ENCODE assay signal across 9 cellular contexts in genomic region chr10:78035437-78035836, GRCh38. TPM values are rescaled to one million over a fixed set of nuclear protein-coding genes. Genes with fewer than 3 reads are reported as not detected.
DNase-seq lines count a peak whose midpoint lies in the region; ATAC-seq, FAIRE-seq and TF ChIP-seq lines count a peak whose summit lies in the region.
"Had no signal": no experiment of that assay in that cellular context is flagged by ENCODE, and none has a peak within 500 bp of the region (broad histone marks: within the 10 kb centered on the region; RNA-seq: fewer than 3 reads in every experiment).

No MANE protein-coding gene starts in this region.

- H3K9ac ChIP-seq in HUES64 (ENCODE audit: low read depth, low read length) (peak overlapping the region; percentile 94), astrocyte (ENCODE audit: low read length) (peak overlapping the region; percentile 98), muscle layer of colon (ENCODE audit: low read length) (peak overlapping the region; percentile 15)

- intact Hi-C loops in prostate gland (cut with DNase I): no loop called here

- H3K4me3 Mint-ChIP-seq in astrocyte (ENCODE audit: unreplicated experiment): peak overlapping the region; percentile 89

- H3K9me3 ChIP-seq in HUES64 (ENCODE audit: insufficient read depth, low read depth, low read length) (no peaks in the 10 kb centered on the region), astrocyte (ENCODE audit: insufficient read depth, low read depth, low read length) (no peaks in the 10 kb centered on the region), muscle layer of colon (ENCODE audit: low read length) (no peaks in the 10 kb centered on the region), prostate gland (no peaks in the 10 kb centered on the region)

- DNase-seq in astrocyte (ENCODE audit: low read depth) (no peak), prostate gland (ENCODE audit: low spot score) (no peak), GF-D8 (lab: John Stamatoyannopoulos, UW) (no peak)
- DNase-seq: NCI-H2081 had no signal

- peaks cover 19% of the 10 kb centered on the region for H3K36me3 Mint-ChIP-seq in astrocyte (ENCODE audit: low read depth, unreplicated experiment)

- no peak for TF ChIP-seq CTCF in C4-2B (conservative IDR thresholded peaks at IDR 0.05)
- TF ChIP-seq CTCF in astrocyte (IDR thresholded peaks at IDR 0.05; ENCODE audit: insufficient read depth, low read depth, low read length): no peak
- no peak for TF ChIP-seq CTCF in prostate gland (IDR thresholded peaks at IDR 0.05)

- H2AFZ ChIP-seq in astrocyte (ENCODE audit: low read depth, low read length): no peak overlapping the region

- H3K27ac Mint-ChIP-seq in astrocyte (ENCODE audit: unreplicated experiment): peak overlapping the region; percentile 10

- H3K27me3 ChIP-seq in HUES64 (ENCODE audit: insufficient read depth, low read length) (no peaks in the 10 kb centered on the region), astrocyte (ENCODE audit: insufficient read depth, low read length) (no peaks in the 10 kb centered on the region), muscle layer of colon (ENCODE audit: control insufficient read depth in 1 of 2, insufficient read depth in 2 of 2, low read length in 2 of 2) (no peaks in the 10 kb centered on the region), prostate gland (replicated peaks; ENCODE audit: insufficient read depth) (no peaks in the 10 kb centered on the region)

- whole genome bisulfite sequencing in HUES64: 86% methylated on average over 5 of the region's 5 CpGs
- WGBS in prostate gland: 79% methylated on average over 5 of the region's 5 CpGs

- H3K27me3 Mint-ChIP-seq in astrocyte (ENCODE audit: low read depth, unreplicated experiment): no peaks in the 10 kb centered on the region

- ATAC-seq in GM18870 (IDR thresholded peaks at IDR 0.05; ENCODE audit: unreplicated experiment) (no peak), GM18858 (IDR thresholded peaks at IDR 0.05; ENCODE audit: unreplicated experiment) (no peak)

- H3K4me2 ChIP-seq in astrocyte (ENCODE audit: low read length): peak overlapping the region; percentile 94

- H3K27ac ChIP-seq in C4-2B (peak overlapping the region; percentile 18; the same call in 1 of the 2 replicates), HUES64 (ENCODE audit: low read depth, low read length) (peak overlapping the region; percentile 55; the same call in 1 of the 2 replicates), astrocyte (ENCODE audit: low read depth, low read length) (no peak overlapping the region), muscle layer of colon (ENCODE audit: low read depth, low read length) (no peak overlapping the region), prostate gland (peak overlapping the region in 1 of 2 donors; percentile 72)

- H4K20me1 ChIP-seq in astrocyte (ENCODE audit: insufficient read depth, low read length): peaks cover 63% of the 10 kb centered on the region

- peaks cover 55% of the 10 kb centered on the region for H3K4me1 ChIP-seq in HUES64 (ENCODE audit: insufficient read depth, low read length)
- H3K4me1 ChIP-seq in astrocyte (ENCODE audit: insufficient read depth, low read length): peaks cover 32% of the 10 kb centered on the region
- peaks cover 8% of the 10 kb centered on the region for H3K4me1 ChIP-seq in muscle layer of colon (ENCODE audit: insufficient read depth, low read length)
- H3K4me1 ChIP-seq in prostate gland (replicated peaks): peaks cover 14% of the 10 kb centered on the region

- H3K4me3 ChIP-seq in HUES64 (ENCODE audit: low read length): peak overlapping the region; percentile 92
- peak overlapping the region; percentile 100 for H3K4me3 ChIP-seq in astrocyte (ENCODE audit: insufficient read depth, low read depth, low read length)
- H3K4me3 ChIP-seq in muscle layer of colon (ENCODE audit: low read depth in 1 of 2, low read length in 2 of 2): no peak overlapping the region
- H3K4me3 ChIP-seq in prostate gland: no peak overlapping the region

- no peaks in the 10 kb centered on the region for H3K9me3 Mint-ChIP-seq in astrocyte (ENCODE audit: unreplicated experiment)

- H3K4me1 Mint-ChIP-seq in astrocyte (ENCODE audit: low read depth, unreplicated experiment): peaks cover 33% of the 10 kb centered on the region

- peaks cover 69% of the 10 kb centered on the region for H3K79me2 ChIP-seq in astrocyte (ENCODE audit: insufficient read depth, low read length)

- H3K36me3 ChIP-seq in HUES64 (ENCODE audit: insufficient read depth, low read length) (peaks cover 63% of the 10 kb centered on the region), astrocyte (ENCODE audit: insufficient read depth, low read length) (peaks cover 57% of the 10 kb centered on the region), muscle layer of colon (ENCODE audit: insufficient read depth, low read length) (peaks cover 40% of the 10 kb centered on the region), prostate gland (peaks cover 0 to 7% of the 10 kb centered on the region in 2 donors)

- TF ChIP-seq POLR2A in prostate gland (IDR thresholded peaks at IDR 0.05): no peak

- FAIRE-seq in astrocyte (lab: Jason Lieb, UNC): no peak

RNA-seq across cellular contexts. Expression of gene RPS24, which starts 1.8 kb away (rescaled TPM):
- 2,015 TPM for polyA plus RNA-seq in HUES64 (2013, experiment 1 of 2)
- 2,239 TPM for polyA plus RNA-seq in HUES64 (2013, experiment 2 of 2)
- total RNA-seq in astrocyte (1,230 and 1,331 TPM in 2 replicates), prostate gland (1,000 to 10,000 TPM; 1,826 to 2,580 TPM)

RNA-seq across cellular contexts. Expression of gene POLR3A, which starts 6.1 kb away (rescaled TPM):
- 18.3 TPM for polyA plus RNA-seq in HUES64 (2013, experiment 1 of 2)
- polyA plus RNA-seq in HUES64 (2013, experiment 2 of 2): 17.1 TPM
- total RNA-seq in astrocyte (28.8 and 31.4 TPM in 2 replicates), prostate gland (10 to 100 TPM; 17.5 to 18.7 TPM)

Comparison
In these comparisons a context has a peak if more than half of its experiments do, and no peak if none do; other contexts are left out.
1. H3K27ac ChIP-seq: peak in C4-2B (single experiment) and HUES64 (single experiment); none in astrocyte (single experiment) and muscle layer of colon (single experiment).
2. H3K4me3 ChIP-seq: peak in HUES64 (single experiment) and astrocyte (single experiment); none in muscle layer of colon (0 of 2) and prostate gland (0 of 2).
3. H3K9ac ChIP-seq: peak in every context shown above with its lines; median percentile 98 in astrocyte; 94 in HUES64; 15 in muscle layer of colon.